Comparison of ENCODE assay signal across 1 cellular context in the genomic region with DNA sequence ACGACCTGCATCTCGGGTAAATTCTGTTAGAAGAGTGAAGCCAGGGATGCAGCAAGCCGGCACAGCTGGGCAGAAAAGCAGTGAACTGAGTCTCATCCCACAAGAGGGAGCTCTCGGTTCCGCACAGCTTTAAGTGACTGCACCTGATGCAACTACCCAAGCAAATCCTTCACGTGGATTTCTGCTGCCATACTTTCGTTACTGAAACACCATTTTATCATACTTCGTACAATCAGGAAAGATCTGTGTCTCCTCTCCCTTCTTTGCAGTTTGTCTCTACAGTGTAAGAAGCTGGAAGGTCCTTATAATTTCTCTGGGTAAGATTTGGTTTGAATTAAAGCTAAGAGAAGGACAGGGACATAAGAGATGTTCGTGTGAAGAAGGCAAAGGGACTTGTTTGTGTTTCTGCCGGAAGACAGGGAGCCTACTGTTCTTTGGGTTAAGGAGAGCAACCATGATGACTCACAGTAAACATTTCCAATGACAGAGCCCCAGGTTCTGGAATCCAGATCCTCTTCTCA.
TF ChIP-seq lines count a peak whose summit lies in the region.

No MANE protein-coding gene starts in this region.

TF ChIP-seq in HepG2, 621 proteins besides CTCF, POLR2A, EP300 and RAD21 (continued from another document and continues in another):
- TF ChIP-seq ZNF264 (CRISPR knock-in tag; IDR thresholded peaks at IDR 0.05) (no peak), FOXO1 (CRISPR knock-in tag; IDR thresholded peaks at IDR 0.05) (no peak), ZNF260 (CRISPR knock-in tag; IDR thresholded peaks at IDR 0.05; ENCODE audit: borderline replicate concordance, low read depth) (no peak), ZNF446 (CRISPR knock-in tag; IDR thresholded peaks at IDR 0.05) (no peak), MEIS2 (CRISPR knock-in tag; IDR thresholded peaks at IDR 0.05) (no peak), MAFF (IDR thresholded peaks at IDR 0.05; ENCODE audit: low read depth, low read length) (no peak), ZNF782 (CRISPR knock-in tag; IDR thresholded peaks at IDR 0.05; ENCODE audit: borderline replicate concordance) (no peak), PITX1 (CRISPR knock-in tag; IDR thresholded peaks at IDR 0.05) (peak; percentile 42; the same call in 1 of the 2 replicates), HDAC1 (CRISPR knock-in tag; IDR thresholded peaks at IDR 0.05) (no peak), ISL2 (CRISPR knock-in tag; IDR thresholded peaks at IDR 0.05) (no peak), GATAD2A (CRISPR knock-in tag; IDR thresholded peaks at IDR 0.05) (peak; percentile 71), ZFP37 (CRISPR knock-in tag; IDR thresholded peaks at IDR 0.05; ENCODE audit: borderline replicate concordance) (no peak), MTF1 (CRISPR knock-in tag; IDR thresholded peaks at IDR 0.05) (no peak), SMAD3 (CRISPR knock-in tag; IDR thresholded peaks at IDR 0.05) (0 out of 2 replicates have a peak, but pooled peaks have one; percentile 30), PHB2 (IDR thresholded peaks at IDR 0.05; ENCODE audit: partially characterized antibody) (no peak), MXI1 (IDR thresholded peaks at IDR 0.05; ENCODE audit: borderline replicate concordance, low read depth, low read length) (0 out of 3 replicates have a peak, but pooled peaks have one; percentile 25), ZNF670 (CRISPR knock-in tag; IDR thresholded peaks at IDR 0.05; ENCODE audit: borderline replicate concordance) (no peak), SYNCRIP (IDR thresholded peaks at IDR 0.05; ENCODE audit: insufficient read depth, low read depth, low read length) (no peak), SCMH1 (CRISPR knock-in tag; IDR thresholded peaks at IDR 0.05; ENCODE audit: borderline replicate concordance) (no peak), ZNF556 (CRISPR knock-in tag; IDR thresholded peaks at IDR 0.05; ENCODE audit: borderline replicate concordance) (no peak), ZNF549 (CRISPR knock-in tag; IDR thresholded peaks at IDR 0.05) (no peak), SMYD3 (CRISPR knock-in tag; IDR thresholded peaks at IDR 0.05) (no peak), PHF5A (CRISPR knock-in tag; IDR thresholded peaks at IDR 0.05; ENCODE audit: low read depth, unreplicated experiment) (no peak), KMT2A (CRISPR knock-in tag; IDR thresholded peaks at IDR 0.05) (no peak), HOXA5 (CRISPR knock-in tag; IDR thresholded peaks at IDR 0.05) (no peak), IRF2 (CRISPR knock-in tag; IDR thresholded peaks at IDR 0.05) (no peak), TBP (CRISPR knock-in tag; IDR thresholded peaks at IDR 0.05) (no peak), ZBTB8A (CRISPR knock-in tag; IDR thresholded peaks at IDR 0.05; ENCODE audit: borderline replicate concordance, low read depth) (no peak), ZFAT (CRISPR knock-in tag; conservative IDR thresholded peaks at IDR 0.05) (peak; percentile 81; the same call in 1 of the 2 replicates), ZNF546 (CRISPR knock-in tag; conservative IDR thresholded peaks at IDR 0.05) (no peak), FOSL2 (CRISPR knock-in tag; IDR thresholded peaks at IDR 0.05) (peak; percentile 76), POLR2AphosphoS2 (IDR thresholded peaks at IDR 0.05; ENCODE audit: low read depth, low read length) (no peak), ARHGAP35 (CRISPR knock-in tag; IDR thresholded peaks at IDR 0.05; ENCODE audit: borderline replicate concordance) (no peak), KAT8 (CRISPR knock-in tag; IDR thresholded peaks at IDR 0.05) (peak; percentile 3; the same call in 1 of the 2 replicates), CREM (IDR thresholded peaks at IDR 0.05) (no peak), CREM (CRISPR knock-in tag; IDR thresholded peaks at IDR 0.05) (no peak), ZNF672 (CRISPR knock-in tag; IDR thresholded peaks at IDR 0.05) (no peak), U2AF1 (optimal IDR thresholded peaks at IDR 0.05; ENCODE audit: low read depth, low read length) (no peak), ZNF644 (CRISPR knock-in tag; IDR thresholded peaks at IDR 0.05; ENCODE audit: low read depth) (peak; percentile 93), GABPA (IDR thresholded peaks at IDR 0.05; ENCODE audit: low read depth, low read length) (no peak), GABPA (CRISPR knock-in tag; IDR thresholded peaks at IDR 0.05; ENCODE audit: low read depth) (peak; percentile 57), CEBPG (CRISPR knock-in tag; IDR thresholded peaks at IDR 0.05) (peak; percentile 86), SKI (IDR thresholded peaks at IDR 0.05; ENCODE audit: partially characterized antibody) (no peak), WIZ (CRISPR knock-in tag; IDR thresholded peaks at IDR 0.05) (no peak), ATAD3A (CRISPR knock-in tag; IDR thresholded peaks at IDR 0.05) (no peak)
- TF ChIP-seq, protein P1, sequence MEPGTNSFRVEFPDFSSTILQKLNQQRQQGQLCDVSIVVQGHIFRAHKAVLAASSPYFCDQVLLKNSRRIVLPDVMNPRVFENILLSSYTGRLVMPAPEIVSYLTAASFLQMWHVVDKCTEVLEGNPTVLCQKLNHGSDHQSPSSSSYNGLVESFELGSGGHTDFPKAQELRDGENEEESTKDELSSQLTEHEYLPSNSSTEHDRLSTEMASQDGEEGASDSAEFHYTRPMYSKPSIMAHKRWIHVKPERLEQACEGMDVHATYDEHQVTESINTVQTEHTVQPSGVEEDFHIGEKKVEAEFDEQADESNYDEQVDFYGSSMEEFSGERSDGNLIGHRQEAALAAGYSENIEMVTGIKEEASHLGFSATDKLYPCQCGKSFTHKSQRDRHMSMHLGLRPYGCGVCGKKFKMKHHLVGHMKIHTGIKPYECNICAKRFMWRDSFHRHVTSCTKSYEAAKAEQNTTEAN (CRISPR knock-in tag; conservative IDR thresholded peaks at IDR 0.05): no peak
- TF ChIP-seq, protein P2, sequence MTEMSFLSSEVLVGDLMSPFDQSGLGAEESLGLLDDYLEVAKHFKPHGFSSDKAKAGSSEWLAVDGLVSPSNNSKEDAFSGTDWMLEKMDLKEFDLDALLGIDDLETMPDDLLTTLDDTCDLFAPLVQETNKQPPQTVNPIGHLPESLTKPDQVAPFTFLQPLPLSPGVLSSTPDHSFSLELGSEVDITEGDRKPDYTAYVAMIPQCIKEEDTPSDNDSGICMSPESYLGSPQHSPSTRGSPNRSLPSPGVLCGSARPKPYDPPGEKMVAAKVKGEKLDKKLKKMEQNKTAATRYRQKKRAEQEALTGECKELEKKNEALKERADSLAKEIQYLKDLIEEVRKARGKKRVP (CRISPR knock-in tag; IDR thresholded peaks at IDR 0.05): peak in 1 of 2 experiments; percentile 98; a peak in 2 of 4 replicates
- TF ChIP-seq, protein P3, sequence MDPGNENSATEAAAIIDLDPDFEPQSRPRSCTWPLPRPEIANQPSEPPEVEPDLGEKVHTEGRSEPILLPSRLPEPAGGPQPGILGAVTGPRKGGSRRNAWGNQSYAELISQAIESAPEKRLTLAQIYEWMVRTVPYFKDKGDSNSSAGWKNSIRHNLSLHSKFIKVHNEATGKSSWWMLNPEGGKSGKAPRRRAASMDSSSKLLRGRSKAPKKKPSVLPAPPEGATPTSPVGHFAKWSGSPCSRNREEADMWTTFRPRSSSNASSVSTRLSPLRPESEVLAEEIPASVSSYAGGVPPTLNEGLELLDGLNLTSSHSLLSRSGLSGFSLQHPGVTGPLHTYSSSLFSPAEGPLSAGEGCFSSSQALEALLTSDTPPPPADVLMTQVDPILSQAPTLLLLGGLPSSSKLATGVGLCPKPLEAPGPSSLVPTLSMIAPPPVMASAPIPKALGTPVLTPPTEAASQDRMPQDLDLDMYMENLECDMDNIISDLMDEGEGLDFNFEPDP (CRISPR knock-in tag; conservative IDR thresholded peaks at IDR 0.05): no peak
- TF ChIP-seq, protein P4, sequence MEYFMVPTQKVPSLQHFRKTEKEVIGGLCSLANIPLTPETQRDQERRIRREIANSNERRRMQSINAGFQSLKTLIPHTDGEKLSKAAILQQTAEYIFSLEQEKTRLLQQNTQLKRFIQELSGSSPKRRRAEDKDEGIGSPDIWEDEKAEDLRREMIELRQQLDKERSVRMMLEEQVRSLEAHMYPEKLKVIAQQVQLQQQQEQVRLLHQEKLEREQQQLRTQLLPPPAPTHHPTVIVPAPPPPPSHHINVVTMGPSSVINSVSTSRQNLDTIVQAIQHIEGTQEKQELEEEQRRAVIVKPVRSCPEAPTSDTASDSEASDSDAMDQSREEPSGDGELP (IDR thresholded peaks at IDR 0.05; ENCODE audit: borderline replicate concordance, low read depth): 0 out of 2 replicates have a peak, but pooled peaks have one; percentile 39
- TF ChIP-seq, protein P5, sequence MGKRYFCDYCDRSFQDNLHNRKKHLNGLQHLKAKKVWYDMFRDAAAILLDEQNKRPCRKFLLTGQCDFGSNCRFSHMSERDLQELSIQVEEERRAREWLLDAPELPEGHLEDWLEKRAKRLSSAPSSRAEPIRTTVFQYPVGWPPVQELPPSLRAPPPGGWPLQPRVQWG (CRISPR knock-in tag; IDR thresholded peaks at IDR 0.05; ENCODE audit: borderline replicate concordance, low read depth): no peak
- TF ChIP-seq, protein P6, sequence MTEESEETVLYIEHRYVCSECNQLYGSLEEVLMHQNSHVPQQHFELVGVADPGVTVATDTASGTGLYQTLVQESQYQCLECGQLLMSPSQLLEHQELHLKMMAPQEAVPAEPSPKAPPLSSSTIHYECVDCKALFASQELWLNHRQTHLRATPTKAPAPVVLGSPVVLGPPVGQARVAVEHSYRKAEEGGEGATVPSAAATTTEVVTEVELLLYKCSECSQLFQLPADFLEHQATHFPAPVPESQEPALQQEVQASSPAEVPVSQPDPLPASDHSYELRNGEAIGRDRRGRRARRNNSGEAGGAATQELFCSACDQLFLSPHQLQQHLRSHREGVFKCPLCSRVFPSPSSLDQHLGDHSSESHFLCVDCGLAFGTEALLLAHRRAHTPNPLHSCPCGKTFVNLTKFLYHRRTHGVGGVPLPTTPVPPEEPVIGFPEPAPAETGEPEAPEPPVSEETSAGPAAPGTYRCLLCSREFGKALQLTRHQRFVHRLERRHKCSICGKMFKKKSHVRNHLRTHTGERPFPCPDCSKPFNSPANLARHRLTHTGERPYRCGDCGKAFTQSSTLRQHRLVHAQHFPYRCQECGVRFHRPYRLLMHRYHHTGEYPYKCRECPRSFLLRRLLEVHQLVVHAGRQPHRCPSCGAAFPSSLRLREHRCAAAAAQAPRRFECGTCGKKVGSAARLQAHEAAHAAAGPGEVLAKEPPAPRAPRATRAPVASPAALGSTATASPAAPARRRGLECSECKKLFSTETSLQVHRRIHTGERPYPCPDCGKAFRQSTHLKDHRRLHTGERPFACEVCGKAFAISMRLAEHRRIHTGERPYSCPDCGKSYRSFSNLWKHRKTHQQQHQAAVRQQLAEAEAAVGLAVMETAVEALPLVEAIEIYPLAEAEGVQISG (CRISPR knock-in tag; IDR thresholded peaks at IDR 0.05): peak; percentile 72
- TF ChIP-seq, protein P7, sequence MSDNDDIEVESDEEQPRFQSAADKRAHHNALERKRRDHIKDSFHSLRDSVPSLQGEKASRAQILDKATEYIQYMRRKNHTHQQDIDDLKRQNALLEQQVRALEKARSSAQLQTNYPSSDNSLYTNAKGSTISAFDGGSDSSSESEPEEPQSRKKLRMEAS (IDR thresholded peaks at IDR 0.05): peak; percentile 33; the same call in 1 of the 2 replicates
- TF ChIP-seq, protein P8, sequence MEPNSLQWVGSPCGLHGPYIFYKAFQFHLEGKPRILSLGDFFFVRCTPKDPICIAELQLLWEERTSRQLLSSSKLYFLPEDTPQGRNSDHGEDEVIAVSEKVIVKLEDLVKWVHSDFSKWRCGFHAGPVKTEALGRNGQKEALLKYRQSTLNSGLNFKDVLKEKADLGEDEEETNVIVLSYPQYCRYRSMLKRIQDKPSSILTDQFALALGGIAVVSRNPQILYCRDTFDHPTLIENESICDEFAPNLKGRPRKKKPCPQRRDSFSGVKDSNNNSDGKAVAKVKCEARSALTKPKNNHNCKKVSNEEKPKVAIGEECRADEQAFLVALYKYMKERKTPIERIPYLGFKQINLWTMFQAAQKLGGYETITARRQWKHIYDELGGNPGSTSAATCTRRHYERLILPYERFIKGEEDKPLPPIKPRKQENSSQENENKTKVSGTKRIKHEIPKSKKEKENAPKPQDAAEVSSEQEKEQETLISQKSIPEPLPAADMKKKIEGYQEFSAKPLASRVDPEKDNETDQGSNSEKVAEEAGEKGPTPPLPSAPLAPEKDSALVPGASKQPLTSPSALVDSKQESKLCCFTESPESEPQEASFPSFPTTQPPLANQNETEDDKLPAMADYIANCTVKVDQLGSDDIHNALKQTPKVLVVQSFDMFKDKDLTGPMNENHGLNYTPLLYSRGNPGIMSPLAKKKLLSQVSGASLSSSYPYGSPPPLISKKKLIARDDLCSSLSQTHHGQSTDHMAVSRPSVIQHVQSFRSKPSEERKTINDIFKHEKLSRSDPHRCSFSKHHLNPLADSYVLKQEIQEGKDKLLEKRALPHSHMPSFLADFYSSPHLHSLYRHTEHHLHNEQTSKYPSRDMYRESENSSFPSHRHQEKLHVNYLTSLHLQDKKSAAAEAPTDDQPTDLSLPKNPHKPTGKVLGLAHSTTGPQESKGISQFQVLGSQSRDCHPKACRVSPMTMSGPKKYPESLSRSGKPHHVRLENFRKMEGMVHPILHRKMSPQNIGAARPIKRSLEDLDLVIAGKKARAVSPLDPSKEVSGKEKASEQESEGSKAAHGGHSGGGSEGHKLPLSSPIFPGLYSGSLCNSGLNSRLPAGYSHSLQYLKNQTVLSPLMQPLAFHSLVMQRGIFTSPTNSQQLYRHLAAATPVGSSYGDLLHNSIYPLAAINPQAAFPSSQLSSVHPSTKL (CRISPR knock-in tag; IDR thresholded peaks at IDR 0.05): peak; percentile 34; the same call in 1 of the 2 replicates
- TF ChIP-seq, protein P9, sequence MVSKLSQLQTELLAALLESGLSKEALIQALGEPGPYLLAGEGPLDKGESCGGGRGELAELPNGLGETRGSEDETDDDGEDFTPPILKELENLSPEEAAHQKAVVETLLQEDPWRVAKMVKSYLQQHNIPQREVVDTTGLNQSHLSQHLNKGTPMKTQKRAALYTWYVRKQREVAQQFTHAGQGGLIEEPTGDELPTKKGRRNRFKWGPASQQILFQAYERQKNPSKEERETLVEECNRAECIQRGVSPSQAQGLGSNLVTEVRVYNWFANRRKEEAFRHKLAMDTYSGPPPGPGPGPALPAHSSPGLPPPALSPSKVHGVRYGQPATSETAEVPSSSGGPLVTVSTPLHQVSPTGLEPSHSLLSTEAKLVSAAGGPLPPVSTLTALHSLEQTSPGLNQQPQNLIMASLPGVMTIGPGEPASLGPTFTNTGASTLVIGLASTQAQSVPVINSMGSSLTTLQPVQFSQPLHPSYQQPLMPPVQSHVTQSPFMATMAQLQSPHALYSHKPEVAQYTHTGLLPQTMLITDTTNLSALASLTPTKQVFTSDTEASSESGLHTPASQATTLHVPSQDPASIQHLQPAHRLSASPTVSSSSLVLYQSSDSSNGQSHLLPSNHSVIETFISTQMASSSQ (IDR thresholded peaks at IDR 0.05; ENCODE audit: low read depth): no peak
- TF ChIP-seq, protein P9 (CRISPR knock-in tag; IDR thresholded peaks at IDR 0.05; ENCODE audit: borderline replicate concordance): no peak
